In genomic region chr2:9169310-9170107, GRCh38 we compare ENCODE assay signal across 21 cellular contexts. TPM values are rescaled to one million over a fixed set of nuclear protein-coding genes. Genes with fewer than 3 reads are reported as not detected.
DNase-seq lines count a peak whose midpoint lies in the region; ATAC-seq and TF ChIP-seq lines count a peak whose summit lies in the region.
"Had no signal": no experiment of that assay in that cellular context is flagged by ENCODE, and none has a peak within 500 bp of the region (broad histone marks: within the 10 kb centered on the region; RNA-seq: fewer than 3 reads in every experiment).

No MANE protein-coding gene starts in this region.

- no peaks in the 10 kb centered on the region for H3K27me3 Mint-ChIP-seq in dendritic cell treated with granulocyte-macrophage colony-stimulating factor and Interleukin-4, amounts not matched to agents 40 ng/mL and 50 ng/mL, for 4 days

- no peaks in the 10 kb centered on the region for H3K9me3 Mint-ChIP-seq in dendritic cell treated with granulocyte-macrophage colony-stimulating factor and Interleukin-4, amounts not matched to agents 40 ng/mL and 50 ng/mL, for 4 days
- H3K9me3 Mint-ChIP-seq: CD8-positive, alpha-beta memory T cell had no signal

- DNase-seq in CD1c-positive myeloid dendritic cell (ENCODE audit: extremely low spot score) (peak; percentile 83), NB4 (ENCODE audit: low read depth) (peak; percentile 63), putamen (ENCODE audit: low spot score) (no peak), Right ventricle myocardium superior (no peak), GF-D8 (lab: John Stamatoyannopoulos, UW) (no peak)
- DNase-seq: AML-193; CD8-positive, alpha-beta memory T cell; DMS 273 treated with DMSO at 0.1 percent for 48 hours; EL; Karpas-422; MM.1S; NCI-H1436; NCI-H2227 treated with DMSO at 0.1 percent for 48 hours; NCI-H526; NK-92 treated with Interleukin-12 subunit alpha and Interleukin-12 subunit beta, amount 100 ng/mL, for 24 hours; Peyer's patch; SIG-M5 had no signal

- H3K36me3 ChIP-seq in mucosa of rectum (ENCODE audit: control insufficient read depth in 2 of 2, insufficient read depth in 2 of 2, low read length in 2 of 2), result no peaks in the 10 kb centered on the region
- H3K36me3 ChIP-seq: Peyer's patch had no signal

- H3K4me3 ChIP-seq in NB4 (ENCODE audit: low read depth, low read length) (no peak overlapping the region), mucosa of rectum (ENCODE audit: low read length in 2 of 2) (no peak overlapping the region)
- H3K4me3 ChIP-seq: Peyer's patch had no signal

- peak overlapping the region; percentile 99 for H3K27ac Mint-ChIP-seq in dendritic cell treated with granulocyte-macrophage colony-stimulating factor and Interleukin-4, amounts not matched to agents 40 ng/mL and 50 ng/mL, for 4 days
- H3K27ac Mint-ChIP-seq: CD8-positive, alpha-beta memory T cell had no signal

- peaks cover 72% of the 10 kb centered on the region for H3K4me1 Mint-ChIP-seq in dendritic cell treated with granulocyte-macrophage colony-stimulating factor and Interleukin-4, amounts not matched to agents 40 ng/mL and 50 ng/mL, for 4 days (ENCODE audit: low read depth)
- H3K4me1 Mint-ChIP-seq: CD8-positive, alpha-beta memory T cell had no signal

- H3K4me1 ChIP-seq in mucosa of rectum (ENCODE audit: control insufficient read depth in 2 of 2, insufficient read depth in 2 of 2, low read length in 2 of 2), result peaks cover 2 to 17% of the 10 kb centered on the region in 2 donors

- TF ChIP-seq POLR2A in NB4 (IDR thresholded peaks at IDR 0.05; ENCODE audit: extremely low read depth, insufficient read length), result no peak

- no peak for ATAC-seq in HG02642 (IDR thresholded peaks at IDR 0.05; ENCODE audit: poor library complexity, unreplicated experiment)
- ATAC-seq in Right ventricle myocardium superior (ENCODE audit: poor library complexity), result no peak
- ATAC-seq: HepG2 had no signal

- H3K27me3 ChIP-seq in mucosa of rectum (ENCODE audit: control insufficient read depth in 2 of 2, insufficient read depth in 2 of 2, low read length in 2 of 2), result no peaks in the 10 kb centered on the region
- H3K27me3 ChIP-seq: Peyer's patch had no signal

- intact Hi-C loops in dendritic cell treated with granulocyte-macrophage colony-stimulating factor and Interleukin-4, amounts not matched to agents 40 ng/mL and 50 ng/mL, for 4 days (cut with micrococcal nuclease), result loop anchor here (5.0 kb wide), 1 partner anchor 38 kb away; the partner anchor contains the start of gene ASAP2
- intact Hi-C loops in Right ventricle myocardium superior (cut with DNase I), result no loop called here

- H3K9ac ChIP-seq in mucosa of rectum (ENCODE audit: low read depth in 1 of 2, low read length in 2 of 2), result no peak overlapping the region

- TF ChIP-seq CTCF in NB4 (IDR thresholded peaks at IDR 0.05; ENCODE audit: low read depth, low read length), result no peak

- peak overlapping the region; percentile 29 to 78 for H3K27ac ChIP-seq in mucosa of rectum (ENCODE audit: low read depth in 2 of 2, low read length in 2 of 2)

- no peaks in the 10 kb centered on the region for H3K9me3 ChIP-seq in mucosa of rectum (ENCODE audit: control insufficient read depth in 2 of 2, low read length in 2 of 2)
- H3K9me3 ChIP-seq: Peyer's patch had no signal

- H3K36me3 Mint-ChIP-seq in dendritic cell treated with granulocyte-macrophage colony-stimulating factor and Interleukin-4, amounts not matched to agents 40 ng/mL and 50 ng/mL, for 4 days (ENCODE audit: low read depth), result peaks cover 5% of the 10 kb centered on the region
- H3K36me3 Mint-ChIP-seq: CD8-positive, alpha-beta memory T cell had no signal

- peak overlapping the region; percentile 49 for H3K4me3 Mint-ChIP-seq in dendritic cell treated with granulocyte-macrophage colony-stimulating factor and Interleukin-4, amounts not matched to agents 40 ng/mL and 50 ng/mL, for 4 days
- H3K4me3 Mint-ChIP-seq: CD8-positive, alpha-beta memory T cell had no signal

RNA-seq across cellular contexts. Expression of gene ASAP2, which starts 37.1 kb away (rescaled TPM):
- 10.7 TPM for total RNA-seq in Right ventricle myocardium superior

Comparison
In these comparisons a context has a peak if more than half of its experiments do, and no peak if none do; other contexts are left out.
1. DNase-seq: peak in CD1c-positive myeloid dendritic cell (single experiment) and NB4 (single experiment); none in putamen (single experiment), Right ventricle myocardium superior (single experiment) and GF-D8 (single experiment).